Comparison of ENCODE assay signal across 29 cellular contexts in the genomic region with DNA sequence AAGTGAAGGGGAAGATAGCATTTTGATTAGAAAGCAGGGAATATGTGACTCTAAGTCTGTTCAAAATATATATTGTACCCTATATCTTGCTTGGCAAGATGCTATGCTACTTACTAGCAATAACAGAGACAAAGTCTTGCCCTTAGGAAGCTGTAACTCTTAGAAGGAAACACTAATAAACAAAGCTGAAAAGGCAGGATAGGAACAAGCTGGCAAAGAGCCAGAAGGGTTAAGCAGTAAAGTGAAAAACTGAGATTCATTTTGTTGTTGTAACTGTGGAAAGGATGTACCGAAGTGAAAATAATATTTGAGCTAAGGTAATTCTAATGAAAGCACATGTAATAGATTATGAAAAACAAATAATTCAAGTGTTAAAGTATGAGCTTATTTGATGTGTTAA.
"Had no signal": no experiment of that assay in that cellular context is flagged by ENCODE, and none has a peak within 500 bp of the region (broad histone marks: within the 10 kb centered on the region; RNA-seq: fewer than 3 reads in every experiment).

No MANE protein-coding gene starts in this region.

- H3K4me3 ChIP-seq: ascending aorta, cardiac muscle cell, SJCRH30, SK-N-MC had no signal

- H3K36me3 ChIP-seq: ascending aorta, cardiac muscle cell, SJCRH30, WERI-Rb-1 had no signal

- H3K9me3 ChIP-seq: ascending aorta, SJCRH30 had no signal

- H3K4me1 ChIP-seq: ascending aorta, SJCRH30 had no signal

- H3K27me3 ChIP-seq: ascending aorta, cardiac muscle cell, SJCRH30 had no signal

- H3K27ac ChIP-seq: ascending aorta, cardiac muscle cell, SJCRH30, SK-N-MC, WERI-Rb-1 had no signal

- DNase-seq: activated CD4-positive, alpha-beta memory T cell treated with anti-CD3 and anti-CD28 coated beads, Interleukin-2, amount 10 ng/mL, durations not matched to agents 7 days and 5 days; activated CD4-positive, alpha-beta T cell treated with anti-CD3 and anti-CD28 coated beads for 1 hour; activated CD4-positive, alpha-beta T cell treated with anti-CD3 and anti-CD28 coated beads for 48 hours; activated CD4-positive, CD25-positive, alpha-beta regulatory T cell; activated CD8-positive, alpha-beta memory T cell treated with anti-CD3 and anti-CD28 coated beads for 24 hours; activated CD8-positive, alpha-beta memory T cell treated with anti-CD3 and anti-CD28 coated beads, Interleukin-2, amount 10 ng/mL, durations not matched to agents 7 days and 5 days; activated CD8-positive, alpha-beta memory T cell treated with anti-CD3 and anti-CD28 coated beads, Interleukin-2, amount 50 U/mL, for 48 hours; activated effector memory CD4-positive, alpha-beta T cell treated with Interleukin-2 at 50 U/mL for 16 hours; activated naive CD4-positive, alpha-beta T cell treated with anti-CD3 and anti-CD28 coated beads, Interleukin-2, amount 10 ng/mL, durations not matched to agents 7 days and 5 days; activated naive CD8-positive, alpha-beta T cell treated with anti-CD3 and anti-CD28 coated beads, Interleukin-2, amount 50 U/mL, for 24 hours; activated T-cell treated with anti-CD3 and anti-CD28 coated beads, Interleukin-2, amount 50 U/mL, for 48 hours; amniotic stem cell; KG1; NCI-H1092 treated with DMSO at 0.1 percent for 48 hours; NCI-H1417; NCI-H146; NCI-H187; NCI-H2029 treated with DMSO at 0.1 percent for 48 hours; NCI-H2107; NCI-H510A; NCI-H526; NCI-H774; SHP77; T1000; WERI-Rb-1 had no signal
